Comparison of ENCODE assay signal across 19 cellular contexts in genomic region chr20:2741463-2741862, GRCh38. TPM values are rescaled to one million over a fixed set of nuclear protein-coding genes. Genes with fewer than 3 reads are reported as not detected.
A peak's percentile ranks its signal among the peaks of the same experiment; 100 is the strongest.
DNase-seq lines count a peak whose midpoint lies in the region; ATAC-seq, FAIRE-seq and TF ChIP-seq lines count a peak whose summit lies in the region.
"Had no signal": no experiment of that assay in that cellular context is flagged by ENCODE, and none has a peak within 500 bp of the region (broad histone marks: within the 10 kb centered on the region; RNA-seq: fewer than 3 reads in every experiment).

No MANE protein-coding gene starts in this region.

- peak; percentile 88 for ATAC-seq in naive thymus-derived CD4-positive, alpha-beta T cell
- no peak for ATAC-seq in HG03354 (IDR thresholded peaks at IDR 0.05; ENCODE audit: poor library complexity, severe bottlenecking, unreplicated experiment)
- ATAC-seq: left cardiac atrium had no signal

- no peak for FAIRE-seq in H54 (lab: Jason Lieb, UNC)
- FAIRE-seq: HTR-8/SVneo had no signal

- peak; percentile 51 for DNase-seq in activated CD8-positive, alpha-beta memory T cell treated with anti-CD3 and anti-CD28 coated beads for 24 hours
- no peak for DNase-seq in activated CD8-positive, alpha-beta memory T cell treated with anti-CD3 and anti-CD28 coated beads, Interleukin-2, amount 50 U/mL, for 4 hours
- no peak for DNase-seq in Karpas-422
- no peak for DNase-seq in activated T-helper 2 cell treated with anti-CD3 and anti-CD28 coated beads, Interferon-gamma antibody, Interleukin-2, Interleukin-4, amounts not matched to agents 10 μg/mL and 5 μg/mL and 100 μg/mL, durations not matched to agents 14 hours and 24 hours and 36 hours (ENCODE audit: low spot score)
- peak in 7 of 9 donors; percentile 52 to 83 (median 78) for DNase-seq in naive thymus-derived CD4-positive, alpha-beta T cell
- no peak for DNase-seq in H54 (ENCODE audit: insufficient read length, low spot score)
- DNase-seq in kidney glomerular epithelial cell (lab: John Stamatoyannopoulos, UW): no peak
- DNase-seq: Calu3, GF-D8, HCEC 1CT, hypothalamus, left cardiac atrium, NCI-H2081 treated with DMSO at 0.1 percent for 48 hours had no signal

- no peaks in the 10 kb centered on the region for H3K9me3 ChIP-seq in Karpas-422 (ENCODE audit: low read length)
- H3K9me3 ChIP-seq in naive thymus-derived CD4-positive, alpha-beta T cell (ENCODE audit: control insufficient read depth in 2 of 3, low read length in 3 of 3): no peaks in the 10 kb centered on the region
- H3K9me3 ChIP-seq: breast epithelium, vagina had no signal

- no peaks in the 10 kb centered on the region for H3K36me3 ChIP-seq in Karpas-422 (ENCODE audit: insufficient read depth, low read length)
- no peaks in the 10 kb centered on the region for H3K36me3 ChIP-seq in naive thymus-derived CD4-positive, alpha-beta T cell (ENCODE audit: control insufficient read depth in 2 of 3, insufficient read depth in 3 of 3, low read length in 3 of 3)
- H3K36me3 ChIP-seq: breast epithelium, vagina had no signal

- no peaks in the 10 kb centered on the region for H4K20me1 ChIP-seq in Karpas-422 (ENCODE audit: insufficient read depth, low read depth, low read length)

- intact Hi-C loops in activated T-helper 2 cell treated with anti-CD3 and anti-CD28 coated beads, Interferon-gamma antibody, Interleukin-2, Interleukin-4, amounts not matched to agents 10 μg/mL and 5 μg/mL and 100 μg/mL, durations not matched to agents 14 hours and 24 hours and 36 hours (cut with micrococcal nuclease): loop anchor here (1.0 to 5.0 kb wide), 2 partner anchors 53 to 271 kb away; no protein-coding TSS in a partner anchor
- intact Hi-C loops in naive thymus-derived CD4-positive, alpha-beta T cell (cut with micrococcal nuclease): loop anchor here in 1 of 2 donors (1.0 to 5.0 kb wide), 2 partner anchors 12 to 219 kb away; no protein-coding TSS in a partner anchor

- peak overlapping the region; percentile 6 for H3K4me2 ChIP-seq in Karpas-422 (ENCODE audit: low read depth, low read length, poor library complexity, severe bottlenecking)

- H3K4me1 Mint-ChIP-seq in activated T-helper 2 cell treated with anti-CD3 and anti-CD28 coated beads, Interferon-gamma antibody, Interleukin-2, Interleukin-4, amounts not matched to agents 10 μg/mL and 5 μg/mL and 100 μg/mL, durations not matched to agents 14 hours and 24 hours and 36 hours (ENCODE audit: low read depth): peaks cover 27% of the 10 kb centered on the region
- H3K4me1 Mint-ChIP-seq in naive thymus-derived CD4-positive, alpha-beta T cell: peaks cover 34 to 62% (median 57%) of the 10 kb centered on the region in 7 donors

- no peaks in the 10 kb centered on the region for H3K27me3 ChIP-seq in Karpas-422 (ENCODE audit: low read length)
- H3K27me3 ChIP-seq in naive thymus-derived CD4-positive, alpha-beta T cell (ENCODE audit: control insufficient read depth in 2 of 2, insufficient read depth in 2 of 2, low read length in 2 of 2): no peaks in the 10 kb centered on the region
- H3K27me3 ChIP-seq: breast epithelium, vagina had no signal

- no peaks in the 10 kb centered on the region for H3K9me3 Mint-ChIP-seq in activated T-helper 2 cell treated with anti-CD3 and anti-CD28 coated beads, Interferon-gamma antibody, Interleukin-2, Interleukin-4, amounts not matched to agents 10 μg/mL and 5 μg/mL and 100 μg/mL, durations not matched to agents 14 hours and 24 hours and 36 hours
- H3K9me3 Mint-ChIP-seq in naive thymus-derived CD4-positive, alpha-beta T cell: peaks cover 0 to 3% (median 0%) of the 10 kb centered on the region in 11 donors

- peak overlapping the region; percentile 28 for H3K4me3 Mint-ChIP-seq in activated T-helper 2 cell treated with anti-CD3 and anti-CD28 coated beads, Interferon-gamma antibody, Interleukin-2, Interleukin-4, amounts not matched to agents 10 μg/mL and 5 μg/mL and 100 μg/mL, durations not matched to agents 14 hours and 24 hours and 36 hours (ENCODE audit: low read depth)
- H3K4me3 Mint-ChIP-seq in naive thymus-derived CD4-positive, alpha-beta T cell: peak overlapping the region; percentile 30 to 88 (median 77)

- POLR2A ChIA-PET in naive thymus-derived CD4-positive, alpha-beta T cell (lab: Charles Lee): interaction anchor here (0.9 to 11.4 kb wide), 13 partner anchors 11 to 352 kb away, joined by 3 to 236 read pairs (median 6); partner anchors contain the start of genes EBF4, IDH3B and NOP56

- no peak overlapping the region for H2AFZ ChIP-seq in Karpas-422 (ENCODE audit: low read length)

- no peaks in the 10 kb centered on the region for H3K79me2 ChIP-seq in Karpas-422 (ENCODE audit: low read length)

- no peak overlapping the region; the same call in 1 of the 2 replicates for H3K27ac ChIP-seq in Karpas-422 (ENCODE audit: low read length)
- H3K27ac ChIP-seq in naive thymus-derived CD4-positive, alpha-beta T cell (ENCODE audit: low read depth, low read length): peak overlapping the region; percentile 65
- H3K27ac ChIP-seq: breast epithelium, SK-N-MC, vagina had no signal

- peaks cover 94% of the 10 kb centered on the region for H3K4me1 ChIP-seq in Karpas-422 (ENCODE audit: low read length)
- H3K4me1 ChIP-seq in naive thymus-derived CD4-positive, alpha-beta T cell (ENCODE audit: control insufficient read depth in 2 of 2, insufficient read depth in 2 of 2, low read length in 2 of 2): peaks cover 30 to 48% of the 10 kb centered on the region in 2 donors
- H3K4me1 ChIP-seq: breast epithelium, vagina had no signal

- CTCF ChIA-PET in naive thymus-derived CD4-positive, alpha-beta T cell (lab: Charles Lee): interaction anchor here (0.6 to 12.1 kb wide), 15 partner anchors 11 to 357 kb away, joined by 3 to 262 read pairs (median 5); no protein-coding TSS in a partner anchor

- H3K9ac ChIP-seq in Karpas-422 (ENCODE audit: low read length): peak overlapping the region; percentile 4; the same call in 1 of the 2 replicates

- no peaks in the 10 kb centered on the region for H3K36me3 Mint-ChIP-seq in activated T-helper 2 cell treated with anti-CD3 and anti-CD28 coated beads, Interferon-gamma antibody, Interleukin-2, Interleukin-4, amounts not matched to agents 10 μg/mL and 5 μg/mL and 100 μg/mL, durations not matched to agents 14 hours and 24 hours and 36 hours (ENCODE audit: low read depth)
- H3K36me3 Mint-ChIP-seq in naive thymus-derived CD4-positive, alpha-beta T cell: peaks cover 0 to 1% (median 0%) of the 10 kb centered on the region in 5 donors

- peaks cover 14% of the 10 kb centered on the region for H3K27me3 Mint-ChIP-seq in activated T-helper 2 cell treated with anti-CD3 and anti-CD28 coated beads, Interferon-gamma antibody, Interleukin-2, Interleukin-4, amounts not matched to agents 10 μg/mL and 5 μg/mL and 100 μg/mL, durations not matched to agents 14 hours and 24 hours and 36 hours (ENCODE audit: low read depth)
- peaks cover 0 to 16% (median 0%) of the 10 kb centered on the region in 5 donors for H3K27me3 Mint-ChIP-seq in naive thymus-derived CD4-positive, alpha-beta T cell

- no peak overlapping the region for H3K4me3 ChIP-seq in Karpas-422 (ENCODE audit: low read length)
- peak overlapping the region; percentile 11 for H3K4me3 ChIP-seq in naive thymus-derived CD4-positive, alpha-beta T cell (ENCODE audit: low read length)
- H3K4me3 ChIP-seq: breast epithelium, SK-N-MC, vagina had no signal

- H3K27ac Mint-ChIP-seq in activated T-helper 2 cell treated with anti-CD3 and anti-CD28 coated beads, Interferon-gamma antibody, Interleukin-2, Interleukin-4, amounts not matched to agents 10 μg/mL and 5 μg/mL and 100 μg/mL, durations not matched to agents 14 hours and 24 hours and 36 hours: peak overlapping the region; percentile 73
- peak overlapping the region; percentile 88 to 99 (median 94) for H3K27ac Mint-ChIP-seq in naive thymus-derived CD4-positive, alpha-beta T cell

- H3K9me2 ChIP-seq in Karpas-422 (replicated peaks; ENCODE audit: insufficient read depth, low read length): no peaks in the 10 kb centered on the region

- TF ChIP-seq POLR2A in H54 (IDR thresholded peaks at IDR 0.05; ENCODE audit: low read depth, low read length): no peak

RNA-seq across cellular contexts. Expression of gene EBF4, which starts 48.9 kb away (rescaled TPM):
- 6.5 and 12.8 TPM in 2 replicates for total RNA-seq in Karpas-422 (2014; rRNA removed; shearing (Covaris generic); ENCODE audit: low replicate concordance)
- 6.0 and 10.5 TPM in 2 replicates for total RNA-seq in activated T-helper 2 cell treated with anti-CD3 and anti-CD28 coated beads, Interferon-gamma antibody, Interleukin-2, Interleukin-4, amounts not matched to agents 10 μg/mL and 5 μg/mL and 100 μg/mL, durations not matched to agents 14 hours and 24 hours and 36 hours
- 10 to 100 TPM in 1 of 5 experiments, 1 to 10 TPM in 4; 5.2 to 10.5 (median 7.7) TPM for total RNA-seq in naive thymus-derived CD4-positive, alpha-beta T cell
- polyA plus RNA-seq in naive thymus-derived CD4-positive, alpha-beta T cell: under 1 TPM; 0.09 to 0.33 TPM
- total RNA-seq: MCF 10A had no signal

RNA-seq across cellular contexts. Expression of gene CPXM1, which starts 59.0 kb away (rescaled TPM):
- total RNA-seq in Karpas-422 (2014; rRNA removed; shearing (Covaris generic); ENCODE audit: low replicate concordance): not detected in 2 replicates
- total RNA-seq in activated T-helper 2 cell treated with anti-CD3 and anti-CD28 coated beads, Interferon-gamma antibody, Interleukin-2, Interleukin-4, amounts not matched to agents 10 μg/mL and 5 μg/mL and 100 μg/mL, durations not matched to agents 14 hours and 24 hours and 36 hours: 1.3 and 1.5 TPM in 2 replicates
- 1 to 10 TPM in 2 of 5 experiments, under 1 TPM in 3; 0.19 to 1.8 (median 0.32) TPM for total RNA-seq in naive thymus-derived CD4-positive, alpha-beta T cell
- under 1 TPM in 1 of 2 donors, not detected in 1; 0.12 TPM for polyA plus RNA-seq in naive thymus-derived CD4-positive, alpha-beta T cell
- total RNA-seq: MCF 10A had no signal

Comparison
In these comparisons a context has a peak if more than half of its experiments do, and no peak if none do; other contexts are left out.
1. DNase-seq: peak in activated CD8-positive, alpha-beta memory T cell treated with anti-CD3 and anti-CD28 coated beads for 24 hours (single experiment) and naive thymus-derived CD4-positive, alpha-beta T cell (7 of 9); none in activated CD8-positive, alpha-beta memory T cell treated with anti-CD3 and anti-CD28 coated beads, Interleukin-2, amount 50 U/mL, for 4 hours (single experiment), Karpas-422 (single experiment), activated T-helper 2 cell treated with anti-CD3 and anti-CD28 coated beads, Interferon-gamma antibody, Interleukin-2, Interleukin-4, amounts not matched to agents 10 μg/mL and 5 μg/mL and 100 μg/mL, durations not matched to agents 14 hours and 24 hours and 36 hours (single experiment), H54 (single experiment) and kidney glomerular epithelial cell (single experiment).